1 cellular context compared by ENCODE assay signal in the genomic region with DNA sequence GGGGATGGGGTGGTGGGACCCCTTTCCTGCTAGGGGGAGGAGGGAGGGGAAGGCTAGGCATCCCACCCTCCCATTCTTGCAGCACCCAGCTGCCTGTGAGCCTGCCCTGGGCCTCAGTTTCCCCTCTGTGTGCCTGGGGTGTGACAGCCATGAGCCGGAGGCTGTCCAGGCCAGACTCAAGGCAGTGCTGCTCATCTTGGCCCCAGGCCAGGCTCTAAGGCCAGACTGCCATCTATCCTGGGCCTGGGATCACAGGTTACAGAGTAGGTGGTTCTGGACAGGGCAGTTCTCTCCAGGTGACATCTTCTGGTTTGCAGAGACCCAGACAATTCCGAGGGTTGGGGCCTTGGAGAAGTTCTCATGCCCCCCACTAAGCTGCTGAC.
TF ChIP-seq lines count a peak whose summit lies in the region.

No MANE protein-coding gene starts in this region.

TF ChIP-seq in K562, 482 proteins besides CTCF, POLR2A, EP300 and RAD21 (continued from another document and continues in another):
- TF ChIP-seq, protein P1, sequence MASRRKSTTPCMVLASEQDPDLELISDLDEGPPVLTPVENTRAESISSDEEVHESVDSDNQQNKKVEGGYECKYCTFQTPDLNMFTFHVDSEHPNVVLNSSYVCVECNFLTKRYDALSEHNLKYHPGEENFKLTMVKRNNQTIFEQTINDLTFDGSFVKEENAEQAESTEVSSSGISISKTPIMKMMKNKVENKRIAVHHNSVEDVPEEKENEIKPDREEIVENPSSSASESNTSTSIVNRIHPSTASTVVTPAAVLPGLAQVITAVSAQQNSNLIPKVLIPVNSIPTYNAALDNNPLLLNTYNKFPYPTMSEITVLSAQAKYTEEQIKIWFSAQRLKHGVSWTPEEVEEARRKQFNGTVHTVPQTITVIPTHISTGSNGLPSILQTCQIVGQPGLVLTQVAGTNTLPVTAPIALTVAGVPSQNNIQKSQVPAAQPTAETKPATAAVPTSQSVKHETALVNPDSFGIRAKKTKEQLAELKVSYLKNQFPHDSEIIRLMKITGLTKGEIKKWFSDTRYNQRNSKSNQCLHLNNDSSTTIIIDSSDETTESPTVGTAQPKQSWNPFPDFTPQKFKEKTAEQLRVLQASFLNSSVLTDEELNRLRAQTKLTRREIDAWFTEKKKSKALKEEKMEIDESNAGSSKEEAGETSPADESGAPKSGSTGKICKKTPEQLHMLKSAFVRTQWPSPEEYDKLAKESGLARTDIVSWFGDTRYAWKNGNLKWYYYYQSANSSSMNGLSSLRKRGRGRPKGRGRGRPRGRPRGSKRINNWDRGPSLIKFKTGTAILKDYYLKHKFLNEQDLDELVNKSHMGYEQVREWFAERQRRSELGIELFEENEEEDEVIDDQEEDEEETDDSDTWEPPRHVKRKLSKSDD (conservative IDR thresholded peaks at IDR 0.05; ENCODE audit: low read length), result no peak
- TF ChIP-seq SMARCB1 (IDR thresholded peaks at IDR 0.05; ENCODE audit: insufficient read length, low read depth) (peak; percentile 50), RBBP5 (IDR thresholded peaks at IDR 0.05; ENCODE audit: borderline replicate concordance, insufficient read depth, low read length, poor library complexity, severe bottlenecking) (no peak), XRCC3 (IDR thresholded peaks at IDR 0.05) (no peak), CC2D1A (IDR thresholded peaks at IDR 0.05) (no peak), BDP1 (IDR thresholded peaks at IDR 0.05; ENCODE audit: insufficient read depth, insufficient read length) (no peak), SAFB (IDR thresholded peaks at IDR 0.05; ENCODE audit: borderline replicate concordance, low read depth, low read length) (no peak), ZBTB8A (IDR thresholded peaks at IDR 0.05; ENCODE audit: partially characterized antibody) (no peak), ZNF589 (CRISPR knock-in tag; IDR thresholded peaks at IDR 0.05; ENCODE audit: low read depth) (peak; percentile 86), KAT8 (IDR thresholded peaks at IDR 0.05; ENCODE audit: low read depth) (no peak), ZNF696 (CRISPR knock-in tag; conservative IDR thresholded peaks at IDR 0.05) (no peak), CHD1 (IDR thresholded peaks at IDR 0.05; ENCODE audit: low read length) (no peak), NFRKB (IDR thresholded peaks at IDR 0.05; ENCODE audit: low read depth) (0 out of 2 replicates have a peak, but pooled peaks have one; percentile 31), NR2C1 (IDR thresholded peaks at IDR 0.05) (no peak), NR2C1 (tag; IDR thresholded peaks at IDR 0.05) (no peak), TAF1 (IDR thresholded peaks at IDR 0.05; ENCODE audit: control insufficient read depth, extremely low read depth, insufficient read depth, low read length, severe bottlenecking) (no peak), IFI16 (CRISPR knock-in tag; IDR thresholded peaks at IDR 0.05) (no peak), ZNF780A (CRISPR knock-in tag; IDR thresholded peaks at IDR 0.05) (no peak), FOXJ3 (CRISPR knock-in tag; IDR thresholded peaks at IDR 0.05) (no peak), SMC3 (conservative IDR thresholded peaks at IDR 0.05; ENCODE audit: insufficient read depth, low read depth, low read length) (no peak), RBM39 (optimal IDR thresholded peaks at IDR 0.05; ENCODE audit: low read depth, low read length) (no peak), CBFA2T3 (IDR thresholded peaks at IDR 0.05) (no peak), PCBP1 (IDR thresholded peaks at IDR 0.05; ENCODE audit: low read depth, low read length, poor library complexity, severe bottlenecking) (no peak), SMAD4 (CRISPR knock-in tag; conservative IDR thresholded peaks at IDR 0.05) (0 out of 2 replicates have a peak, but pooled peaks have one; percentile 7)
- TF ChIP-seq, protein P2, sequence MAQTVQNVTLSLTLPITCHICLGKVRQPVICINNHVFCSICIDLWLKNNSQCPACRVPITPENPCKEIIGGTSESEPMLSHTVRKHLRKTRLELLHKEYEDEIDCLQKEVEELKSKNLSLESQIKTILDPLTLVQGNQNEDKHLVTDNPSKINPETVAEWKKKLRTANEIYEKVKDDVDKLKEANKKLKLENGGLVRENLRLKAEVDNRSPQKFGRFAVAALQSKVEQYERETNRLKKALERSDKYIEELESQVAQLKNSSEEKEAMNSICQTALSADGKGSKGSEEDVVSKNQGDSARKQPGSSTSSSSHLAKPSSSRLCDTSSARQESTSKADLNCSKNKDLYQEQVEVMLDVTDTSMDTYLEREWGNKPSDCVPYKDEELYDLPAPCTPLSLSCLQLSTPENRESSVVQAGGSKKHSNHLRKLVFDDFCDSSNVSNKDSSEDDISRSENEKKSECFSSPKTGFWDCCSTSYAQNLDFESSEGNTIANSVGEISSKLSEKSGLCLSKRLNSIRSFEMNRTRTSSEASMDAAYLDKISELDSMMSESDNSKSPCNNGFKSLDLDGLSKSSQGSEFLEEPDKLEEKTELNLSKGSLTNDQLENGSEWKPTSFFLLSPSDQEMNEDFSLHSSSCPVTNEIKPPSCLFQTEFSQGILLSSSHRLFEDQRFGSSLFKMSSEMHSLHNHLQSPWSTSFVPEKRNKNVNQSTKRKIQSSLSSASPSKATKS (CRISPR knock-in tag; IDR thresholded peaks at IDR 0.05), result no peak
- TF ChIP-seq, protein P3, sequence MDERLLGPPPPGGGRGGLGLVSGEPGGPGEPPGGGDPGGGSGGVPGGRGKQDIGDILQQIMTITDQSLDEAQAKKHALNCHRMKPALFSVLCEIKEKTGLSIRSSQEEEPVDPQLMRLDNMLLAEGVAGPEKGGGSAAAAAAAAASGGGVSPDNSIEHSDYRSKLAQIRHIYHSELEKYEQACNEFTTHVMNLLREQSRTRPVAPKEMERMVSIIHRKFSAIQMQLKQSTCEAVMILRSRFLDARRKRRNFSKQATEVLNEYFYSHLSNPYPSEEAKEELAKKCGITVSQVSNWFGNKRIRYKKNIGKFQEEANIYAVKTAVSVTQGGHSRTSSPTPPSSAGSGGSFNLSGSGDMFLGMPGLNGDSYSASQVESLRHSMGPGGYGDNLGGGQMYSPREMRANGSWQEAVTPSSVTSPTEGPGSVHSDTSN (CRISPR knock-in tag; IDR thresholded peaks at IDR 0.05; ENCODE audit: low read depth), result no peak
- TF ChIP-seq, protein P3 (tag; conservative IDR thresholded peaks at IDR 0.05; ENCODE audit: low read depth), result no peak
- TF ChIP-seq, protein P4, sequence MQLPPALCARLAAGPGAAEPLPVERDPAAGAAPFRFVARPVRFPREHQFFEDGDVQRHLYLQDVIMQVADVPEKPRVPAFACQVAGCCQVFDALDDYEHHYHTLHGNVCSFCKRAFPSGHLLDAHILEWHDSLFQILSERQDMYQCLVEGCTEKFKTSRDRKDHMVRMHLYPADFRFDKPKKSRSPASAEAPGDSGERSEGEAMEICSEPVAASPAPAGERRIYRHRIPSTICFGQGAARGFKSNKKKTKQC (CRISPR knock-in tag; IDR thresholded peaks at IDR 0.05), result peak; percentile 40; the same call in 1 of the 2 replicates
- TF ChIP-seq, protein P5, sequence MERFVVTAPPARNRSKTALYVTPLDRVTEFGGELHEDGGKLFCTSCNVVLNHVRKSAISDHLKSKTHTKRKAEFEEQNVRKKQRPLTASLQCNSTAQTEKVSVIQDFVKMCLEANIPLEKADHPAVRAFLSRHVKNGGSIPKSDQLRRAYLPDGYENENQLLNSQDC (CRISPR knock-in tag; IDR thresholded peaks at IDR 0.05), result no peak
- TF ChIP-seq, protein P6, sequence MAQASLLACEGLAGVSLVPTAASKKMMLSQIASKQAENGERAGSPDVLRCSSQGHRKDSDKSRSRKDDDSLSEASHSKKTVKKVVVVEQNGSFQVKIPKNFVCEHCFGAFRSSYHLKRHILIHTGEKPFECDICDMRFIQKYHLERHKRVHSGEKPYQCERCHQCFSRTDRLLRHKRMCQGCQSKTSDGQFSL (CRISPR knock-in tag; IDR thresholded peaks at IDR 0.05), result peak; percentile 29; the same call in 1 of the 2 replicates
- TF ChIP-seq, protein P6 (tag; IDR thresholded peaks at IDR 0.05), result no peak
- TF ChIP-seq, protein P7, sequence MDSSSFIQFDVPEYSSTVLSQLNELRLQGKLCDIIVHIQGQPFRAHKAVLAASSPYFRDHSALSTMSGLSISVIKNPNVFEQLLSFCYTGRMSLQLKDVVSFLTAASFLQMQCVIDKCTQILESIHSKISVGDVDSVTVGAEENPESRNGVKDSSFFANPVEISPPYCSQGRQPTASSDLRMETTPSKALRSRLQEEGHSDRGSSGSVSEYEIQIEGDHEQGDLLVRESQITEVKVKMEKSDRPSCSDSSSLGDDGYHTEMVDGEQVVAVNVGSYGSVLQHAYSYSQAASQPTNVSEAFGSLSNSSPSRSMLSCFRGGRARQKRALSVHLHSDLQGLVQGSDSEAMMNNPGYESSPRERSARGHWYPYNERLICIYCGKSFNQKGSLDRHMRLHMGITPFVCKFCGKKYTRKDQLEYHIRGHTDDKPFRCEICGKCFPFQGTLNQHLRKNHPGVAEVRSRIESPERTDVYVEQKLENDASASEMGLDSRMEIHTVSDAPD (CRISPR knock-in tag; IDR thresholded peaks at IDR 0.05), result no peak
- TF ChIP-seq, protein P8, sequence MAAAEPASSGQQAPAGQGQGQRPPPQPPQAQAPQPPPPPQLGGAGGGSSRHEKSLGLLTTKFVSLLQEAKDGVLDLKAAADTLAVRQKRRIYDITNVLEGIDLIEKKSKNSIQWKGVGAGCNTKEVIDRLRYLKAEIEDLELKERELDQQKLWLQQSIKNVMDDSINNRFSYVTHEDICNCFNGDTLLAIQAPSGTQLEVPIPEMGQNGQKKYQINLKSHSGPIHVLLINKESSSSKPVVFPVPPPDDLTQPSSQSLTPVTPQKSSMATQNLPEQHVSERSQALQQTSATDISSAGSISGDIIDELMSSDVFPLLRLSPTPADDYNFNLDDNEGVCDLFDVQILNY (CRISPR knock-in tag; IDR thresholded peaks at IDR 0.05), result no peak
- TF ChIP-seq, protein P9, sequence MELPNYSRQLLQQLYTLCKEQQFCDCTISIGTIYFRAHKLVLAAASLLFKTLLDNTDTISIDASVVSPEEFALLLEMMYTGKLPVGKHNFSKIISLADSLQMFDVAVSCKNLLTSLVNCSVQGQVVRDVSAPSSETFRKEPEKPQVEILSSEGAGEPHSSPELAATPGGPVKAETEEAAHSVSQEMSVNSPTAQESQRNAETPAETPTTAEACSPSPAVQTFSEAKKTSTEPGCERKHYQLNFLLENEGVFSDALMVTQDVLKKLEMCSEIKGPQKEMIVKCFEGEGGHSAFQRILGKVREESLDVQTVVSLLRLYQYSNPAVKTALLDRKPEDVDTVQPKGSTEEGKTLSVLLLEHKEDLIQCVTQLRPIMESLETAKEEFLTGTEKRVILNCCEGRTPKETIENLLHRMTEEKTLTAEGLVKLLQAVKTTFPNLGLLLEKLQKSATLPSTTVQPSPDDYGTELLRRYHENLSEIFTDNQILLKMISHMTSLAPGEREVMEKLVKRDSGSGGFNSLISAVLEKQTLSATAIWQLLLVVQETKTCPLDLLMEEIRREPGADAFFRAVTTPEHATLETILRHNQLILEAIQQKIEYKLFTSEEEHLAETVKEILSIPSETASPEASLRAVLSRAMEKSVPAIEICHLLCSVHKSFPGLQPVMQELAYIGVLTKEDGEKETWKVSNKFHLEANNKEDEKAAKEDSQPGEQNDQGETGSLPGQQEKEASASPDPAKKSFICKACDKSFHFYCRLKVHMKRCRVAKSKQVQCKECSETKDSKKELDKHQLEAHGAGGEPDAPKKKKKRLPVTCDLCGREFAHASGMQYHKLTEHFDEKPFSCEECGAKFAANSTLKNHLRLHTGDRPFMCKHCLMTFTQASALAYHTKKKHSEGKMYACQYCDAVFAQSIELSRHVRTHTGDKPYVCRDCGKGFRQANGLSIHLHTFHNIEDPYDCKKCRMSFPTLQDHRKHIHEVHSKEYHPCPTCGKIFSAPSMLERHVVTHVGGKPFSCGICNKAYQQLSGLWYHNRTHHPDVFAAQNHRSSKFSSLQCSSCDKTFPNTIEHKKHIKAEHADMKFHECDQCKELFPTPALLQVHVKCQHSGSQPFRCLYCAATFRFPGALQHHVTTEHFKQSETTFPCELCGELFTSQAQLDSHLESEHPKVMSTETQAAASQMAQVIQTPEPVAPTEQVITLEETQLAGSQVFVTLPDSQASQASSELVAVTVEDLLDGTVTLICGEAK (IDR thresholded peaks at IDR 0.05), result no peak
- TF ChIP-seq, protein P9 (CRISPR knock-in tag; IDR thresholded peaks at IDR 0.05), result no peak
